ENCODE assay signal across 13 cellular contexts in the genomic region with DNA sequence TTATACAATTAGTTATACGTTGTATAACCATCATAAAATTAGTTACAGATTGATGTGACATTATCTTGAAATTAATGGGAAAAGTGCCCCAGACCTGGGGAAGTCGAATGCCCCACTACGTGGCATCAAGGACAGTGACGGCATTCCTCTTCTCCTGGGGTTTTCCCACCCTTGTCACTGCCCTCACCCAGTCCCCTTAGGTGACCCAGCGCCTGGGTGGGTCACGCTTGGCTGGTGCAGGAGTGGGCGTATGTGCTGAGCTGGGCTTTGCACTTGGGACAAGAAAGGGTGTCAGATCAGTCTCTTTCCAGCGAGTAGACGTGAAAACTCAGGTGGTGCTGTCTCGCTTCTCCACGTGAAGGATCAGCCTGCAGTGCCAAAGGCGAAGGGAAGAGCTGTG. TPM values are rescaled to one million over a fixed set of nuclear protein-coding genes. Genes with fewer than 3 reads are reported as not detected.
DNase-seq lines count a peak whose midpoint lies in the region; ATAC-seq and TF ChIP-seq lines count a peak whose summit lies in the region.
"Had no signal": no experiment of that assay in that cellular context is flagged by ENCODE, and none has a peak within 500 bp of the region (broad histone marks: within the 10 kb centered on the region; RNA-seq: fewer than 3 reads in every experiment).

No MANE protein-coding gene starts in this region.

- no peaks in the 10 kb centered on the region for H3K9me3 Mint-ChIP-seq in stimulated activated naive CD8-positive, alpha-beta T cell treated with anti-CD3 and anti-CD28 coated beads, Interleukin-15, Interleukin-2, amounts not matched to agents 100 ng/mL and 50 ng/mL, for 24 hours
- H3K9me3 Mint-ChIP-seq: activated T-cell treated with anti-CD3 and anti-CD28 coated beads, Interleukin-2, amount 50 U/mL, for 4 hours had no signal

- H3K14ac ChIP-seq in mesenchymal stem cell (ENCODE audit: low read length in 2 of 2) = no peak overlapping the region

- peak overlapping the region in 1 of 2 experiments; percentile 56 for H3K18ac ChIP-seq in mesenchymal stem cell (ENCODE audit: low read depth in 1 of 2, low read length in 2 of 2)

- peak overlapping the region in 1 of 2 experiments; percentile 15 for H2BK12ac ChIP-seq in mesenchymal stem cell (ENCODE audit: low read length in 2 of 2)

- H3K9ac ChIP-seq in mesenchymal stem cell (ENCODE audit: low read length) = peak overlapping the region; percentile 53

- peak overlapping the region; percentile 38 for H3K27ac Mint-ChIP-seq in stimulated activated naive CD8-positive, alpha-beta T cell treated with anti-CD3 and anti-CD28 coated beads, Interleukin-15, Interleukin-2, amounts not matched to agents 100 ng/mL and 50 ng/mL, for 24 hours
- H3K27ac Mint-ChIP-seq: progenitor cell of endocrine pancreas had no signal

- no peaks in the 10 kb centered on the region for H3K9me3 ChIP-seq in mesenchymal stem cell (ENCODE audit: control insufficient read depth, low read length)

- H4K91ac ChIP-seq in mesenchymal stem cell (ENCODE audit: low read length) = peak overlapping the region; percentile 25

- H3K23ac ChIP-seq in mesenchymal stem cell (ENCODE audit: low read length in 2 of 2) = no peak overlapping the region

- H2BK120ac ChIP-seq in mesenchymal stem cell (ENCODE audit: low read depth, low read length) = no peak overlapping the region

- H3K4me1 ChIP-seq in mesenchymal stem cell (ENCODE audit: control insufficient read depth, insufficient read depth, low read depth, low read length) = peaks cover 17% of the 10 kb centered on the region

- H4K8ac ChIP-seq in mesenchymal stem cell (ENCODE audit: low read length) = peak overlapping the region; percentile 57

- DNase-seq in stimulated activated naive CD8-positive, alpha-beta T cell treated with anti-CD3 and anti-CD28 coated beads, Interleukin-15, Interleukin-2, amounts not matched to agents 100 U/mL and 50 U/mL, for 24 hours = no peak
- DNase-seq in RWPE1 (ENCODE audit: low spot score) (no peak), mesenchymal stem cell (no peak), NCI-H345 treated with DMSO at 0.1 percent for 48 hours (lab: John Stamatoyannopoulos, UW; ENCODE audit: unreplicated experiment) (no peak), superior temporal gyrus (ENCODE audit: extremely low spot score) (no peak), DMS153 (lab: John Stamatoyannopoulos, UW) (no peak), amniotic stem cell (lab: John Stamatoyannopoulos, UW) (no peak)
- DNase-seq: activated T-cell treated with anti-CD3 and anti-CD28 coated beads, Interleukin-2, amount 50 U/mL, for 4 hours; cerebellar nuclear complex; GDM1; PC-9 had no signal

- no peaks in the 10 kb centered on the region for H3K27me3 ChIP-seq in mesenchymal stem cell (ENCODE audit: control insufficient read depth in 1 of 2, insufficient read depth in 1 of 2, low read length in 2 of 2)

- H3K27ac ChIP-seq in RWPE1 (peak overlapping the region; percentile 37), mesenchymal stem cell (ENCODE audit: low read length, poor library complexity, severe bottlenecking) (no peak overlapping the region)
- H3K27ac ChIP-seq: PC-9 had no signal

- H2BK5ac ChIP-seq in mesenchymal stem cell (ENCODE audit: low read depth, low read length, poor library complexity, severe bottlenecking) = no peak overlapping the region

- H3K4me1 Mint-ChIP-seq in stimulated activated naive CD8-positive, alpha-beta T cell treated with anti-CD3 and anti-CD28 coated beads, Interleukin-15, Interleukin-2, amounts not matched to agents 100 ng/mL and 50 ng/mL, for 24 hours (ENCODE audit: low read depth) = peaks cover 81% of the 10 kb centered on the region

- H3K36me3 Mint-ChIP-seq in stimulated activated naive CD8-positive, alpha-beta T cell treated with anti-CD3 and anti-CD28 coated beads, Interleukin-15, Interleukin-2, amounts not matched to agents 100 ng/mL and 50 ng/mL, for 24 hours (ENCODE audit: low read depth) = peaks cover 22% of the 10 kb centered on the region

- H2AK5ac ChIP-seq in mesenchymal stem cell (ENCODE audit: low read length, severe bottlenecking) = peak overlapping the region; percentile 50

- peak overlapping the region in 1 of 2 experiments; percentile 59 for H3K4me3 ChIP-seq in mesenchymal stem cell (ENCODE audit: insufficient read depth in 1 of 2, low read depth in 1 of 2, low read length in 2 of 2)
- H3K4me3 ChIP-seq: PC-9 had no signal

- H3K27me3 Mint-ChIP-seq in stimulated activated naive CD8-positive, alpha-beta T cell treated with anti-CD3 and anti-CD28 coated beads, Interleukin-15, Interleukin-2, amounts not matched to agents 100 ng/mL and 50 ng/mL, for 24 hours = no peaks in the 10 kb centered on the region
- H3K27me3 Mint-ChIP-seq: progenitor cell of endocrine pancreas had no signal

- peak overlapping the region in 1 of 2 experiments; percentile 15 for H3K4ac ChIP-seq in mesenchymal stem cell (ENCODE audit: low read depth in 1 of 2, low read length in 2 of 2)

- peaks cover 0 to 18% of the 10 kb centered on the region in 2 experiments for H3K36me3 ChIP-seq in mesenchymal stem cell (ENCODE audit: control insufficient read depth in 1 of 2, insufficient read depth in 2 of 2, low read depth in 1 of 2, low read length in 2 of 2)

- no peak overlapping the region for H3K4me2 ChIP-seq in mesenchymal stem cell (ENCODE audit: low read length, poor library complexity, severe bottlenecking)
- H3K4me2 ChIP-seq: PC-9 had no signal

- POLR2A ChIA-PET in RWPE1 (lab: Yijun Ruan, JAX; ENCODE audit: low non-redundant PET) = no interaction called here

- no peaks in the 10 kb centered on the region for H3K79me1 ChIP-seq in mesenchymal stem cell (replicated peaks; ENCODE audit: low read length, poor library complexity, severe bottlenecking)

- ATAC-seq in stimulated activated naive CD8-positive, alpha-beta T cell treated with anti-CD3 and anti-CD28 coated beads, Interleukin-15, Interleukin-2, amounts not matched to agents 100 U/mL and 50 U/mL, for 24 hours = no peak
- ATAC-seq: activated T-cell treated with anti-CD3 and anti-CD28 coated beads, Interleukin-2, amount 50 U/mL, for 4 hours had no signal

- 92% methylated on average over 11 of the region's 12 CpGs for WGBS in mesenchymal stem cell

- no peak overlapping the region for H3K4me3 Mint-ChIP-seq in stimulated activated naive CD8-positive, alpha-beta T cell treated with anti-CD3 and anti-CD28 coated beads, Interleukin-15, Interleukin-2, amounts not matched to agents 100 ng/mL and 50 ng/mL, for 24 hours
- H3K4me3 Mint-ChIP-seq: activated T-cell treated with anti-CD3 and anti-CD28 coated beads, Interleukin-2, amount 50 U/mL, for 4 hours had no signal

- no peak for TF ChIP-seq CTCF in RWPE1 (conservative IDR thresholded peaks at IDR 0.05; ENCODE audit: low read depth)

- H2BK15ac ChIP-seq in mesenchymal stem cell (ENCODE audit: low read depth, poor library complexity, severe bottlenecking) = no peak overlapping the region

- CTCF ChIA-PET in RWPE1 (lab: Yijun Ruan, JAX) = no interaction called here

- H2AFZ ChIP-seq in mesenchymal stem cell (ENCODE audit: low read depth, low read length) = no peak overlapping the region
- H2AFZ ChIP-seq: PC-9 had no signal

RNA-seq across cellular contexts. Expression of a gene that starts 7.6 kb away (rescaled TPM):
- 12.9 TPM for polyA plus RNA-seq in mesenchymal stem cell (2013, experiment 1 of 2)
- polyA plus RNA-seq in mesenchymal stem cell (2013, experiment 2 of 2) = 12.3 TPM
